1 cellular context compared by ENCODE assay signal in genomic region chr3:10217359-10217758, GRCh38.
TF ChIP-seq lines count a peak whose summit lies in the region.

No MANE protein-coding gene starts in this region.

TF ChIP-seq in HepG2, 621 proteins besides CTCF, POLR2A, EP300 and RAD21:
- TF ChIP-seq, protein P1, sequence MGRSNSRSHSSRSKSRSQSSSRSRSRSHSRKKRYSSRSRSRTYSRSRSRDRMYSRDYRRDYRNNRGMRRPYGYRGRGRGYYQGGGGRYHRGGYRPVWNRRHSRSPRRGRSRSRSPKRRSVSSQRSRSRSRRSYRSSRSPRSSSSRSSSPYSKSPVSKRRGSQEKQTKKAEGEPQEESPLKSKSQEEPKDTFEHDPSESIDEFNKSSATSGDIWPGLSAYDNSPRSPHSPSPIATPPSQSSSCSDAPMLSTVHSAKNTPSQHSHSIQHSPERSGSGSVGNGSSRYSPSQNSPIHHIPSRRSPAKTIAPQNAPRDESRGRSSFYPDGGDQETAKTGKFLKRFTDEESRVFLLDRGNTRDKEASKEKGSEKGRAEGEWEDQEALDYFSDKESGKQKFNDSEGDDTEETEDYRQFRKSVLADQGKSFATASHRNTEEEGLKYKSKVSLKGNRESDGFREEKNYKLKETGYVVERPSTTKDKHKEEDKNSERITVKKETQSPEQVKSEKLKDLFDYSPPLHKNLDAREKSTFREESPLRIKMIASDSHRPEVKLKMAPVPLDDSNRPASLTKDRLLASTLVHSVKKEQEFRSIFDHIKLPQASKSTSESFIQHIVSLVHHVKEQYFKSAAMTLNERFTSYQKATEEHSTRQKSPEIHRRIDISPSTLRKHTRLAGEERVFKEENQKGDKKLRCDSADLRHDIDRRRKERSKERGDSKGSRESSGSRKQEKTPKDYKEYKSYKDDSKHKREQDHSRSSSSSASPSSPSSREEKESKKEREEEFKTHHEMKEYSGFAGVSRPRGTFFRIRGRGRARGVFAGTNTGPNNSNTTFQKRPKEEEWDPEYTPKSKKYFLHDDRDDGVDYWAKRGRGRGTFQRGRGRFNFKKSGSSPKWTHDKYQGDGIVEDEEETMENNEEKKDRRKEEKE (IDR thresholded peaks at IDR 0.05), result no peak
- TF ChIP-seq GABPB1 (CRISPR knock-in tag; IDR thresholded peaks at IDR 0.05), result no peak
TF ChIP-seq in HepG2: peak in this region for 0.
